ENCODE assay signal across 9 cellular contexts in the genomic region with DNA sequence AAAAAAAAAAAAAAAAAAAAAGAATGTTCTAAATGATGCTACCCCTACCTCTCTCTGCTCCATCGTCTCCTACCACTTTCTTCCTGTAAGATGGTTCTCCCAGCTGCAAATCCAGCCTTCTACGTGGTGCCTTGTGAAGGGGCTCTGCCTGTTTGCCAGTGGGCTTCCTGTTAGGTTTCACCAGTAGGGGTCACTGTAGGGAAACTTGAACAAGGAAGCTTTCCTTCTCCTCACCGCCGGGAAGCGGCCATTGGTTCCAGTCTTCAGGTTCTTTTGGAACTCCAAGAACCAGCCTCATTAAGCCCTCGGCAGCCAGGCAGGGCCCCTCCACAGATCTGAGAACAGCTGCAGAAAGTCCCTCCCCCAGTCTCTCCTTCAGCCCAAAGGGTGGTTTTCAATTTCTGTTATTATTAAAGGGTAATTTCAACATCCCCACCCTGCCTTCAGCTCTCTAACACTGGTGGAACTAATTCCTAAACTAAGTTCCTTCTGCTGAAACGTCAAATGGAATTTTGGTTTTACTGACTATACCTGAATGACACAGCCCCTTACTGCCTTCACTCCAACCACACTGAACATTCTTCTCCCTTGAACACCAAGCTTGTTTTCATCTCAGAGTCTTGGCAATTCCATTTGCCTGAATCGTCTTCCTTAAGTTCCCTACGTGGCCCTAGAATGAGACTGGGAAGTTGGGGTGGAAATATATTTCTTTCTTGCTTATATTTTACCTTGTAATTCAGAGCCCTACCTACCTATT. TPM values are rescaled to one million over a fixed set of nuclear protein-coding genes. Genes with fewer than 3 reads are reported as not detected.
DNase-seq lines count a peak whose midpoint lies in the region; ATAC-seq and TF ChIP-seq lines count a peak whose summit lies in the region.
"Had no signal": no experiment of that assay in that cellular context is flagged by ENCODE, and none has a peak within 500 bp of the region (broad histone marks: within the 10 kb centered on the region; RNA-seq: fewer than 3 reads in every experiment).

No MANE protein-coding gene starts in this region.

- CTCF ChIA-PET in PC-9 (lab: Charles Lee), result interaction anchor here (0.5 to 0.9 kb wide), 2 partner anchors 11 to 403 kb away, joined by 3 to 4 read pairs; no protein-coding TSS in a partner anchor

- DNase-seq in ACHN (peak; percentile 25), GM06990 (ENCODE audit: extremely low read depth, insufficient read length) (no peak), PC-9 (no peak), foreskin keratinocyte (no peak), AG08395 (ENCODE audit: low spot score) (no peak)
- DNase-seq in effector memory CD4-positive, alpha-beta T cell, result no peak
- DNase-seq in activated T-cell treated with anti-CD3 and anti-CD28 coated beads, Interleukin-2, amount 50 U/mL, for 4 hours, result no peak

- H3K36me3 Mint-ChIP-seq in activated T-cell treated with anti-CD3 and anti-CD28 coated beads, Interleukin-2, amount 50 U/mL, for 4 hours (ENCODE audit: insufficient read depth), result peaks cover 55% of the 10 kb centered on the region

- no peak overlapping the region for H3K4me3 ChIP-seq in GM06990 (replicated peaks; ENCODE audit: low read depth, low read length)
- H3K4me3 ChIP-seq in PC-9, result no peak overlapping the region
- no peak overlapping the region for H3K4me3 ChIP-seq in effector memory CD4-positive, alpha-beta T cell (ENCODE audit: insufficient read depth, low read depth, low read length, poor library complexity, severe bottlenecking)

- POLR2A ChIA-PET in PC-9 (lab: Charles Lee; ENCODE audit: unreplicated experiment), result no interaction called here

- H3K27me3 ChIP-seq in GM06990 (replicated peaks; ENCODE audit: control insufficient read depth, insufficient read depth, low read length), result no peaks in the 10 kb centered on the region
- no peaks in the 10 kb centered on the region for H3K27me3 ChIP-seq in PC-9 (ENCODE audit: insufficient read depth, low read depth)
- no peaks in the 10 kb centered on the region for H3K27me3 ChIP-seq in foreskin keratinocyte
- H3K27me3 ChIP-seq in effector memory CD4-positive, alpha-beta T cell (replicated peaks; ENCODE audit: control insufficient read depth, insufficient read depth, low read length, poor library complexity, severe bottlenecking), result no peaks in the 10 kb centered on the region

- ATAC-seq in foreskin keratinocyte (no peak), esophagus mucosa (no peak)
- ATAC-seq in activated T-cell treated with anti-CD3 and anti-CD28 coated beads, Interleukin-2, amount 50 U/mL, for 4 hours, result no peak

- intact Hi-C loops in PC-9 (cut with micrococcal nuclease; ENCODE audit: unreplicated experiment), result no loop called here

- no TSS peak for BruUV-seq in PC-9 (replicated peaks; lab: Mats Ljungman, UMichigan)

- no peaks in the 10 kb centered on the region for H3K9me2 ChIP-seq in PC-9 (ENCODE audit: insufficient read depth)

- H3K27ac ChIP-seq in PC-9 (no peak overlapping the region), foreskin keratinocyte (no peak overlapping the region)
- no peak overlapping the region for H3K27ac ChIP-seq in effector memory CD4-positive, alpha-beta T cell (ENCODE audit: insufficient read depth, low read length, poor library complexity, severe bottlenecking)
- H3K27ac ChIP-seq: VCaP had no signal

- H3K4me3 Mint-ChIP-seq in activated T-cell treated with anti-CD3 and anti-CD28 coated beads, Interleukin-2, amount 50 U/mL, for 4 hours, result no peak overlapping the region

- H3K9me3 ChIP-seq in PC-9 (ENCODE audit: insufficient read depth, low read depth), result peaks cover 4% of the 10 kb centered on the region; the same call in 1 of the 2 replicates
- H3K9me3 ChIP-seq in effector memory CD4-positive, alpha-beta T cell (ENCODE audit: control insufficient read depth, low read length), result no peaks in the 10 kb centered on the region

- no peaks in the 10 kb centered on the region for H3F3A ChIP-seq in PC-9 (ENCODE audit: insufficient read depth, low read depth)

- H3K4me2 ChIP-seq in PC-9, result no peak overlapping the region

- no peaks in the 10 kb centered on the region for H3K9me3 Mint-ChIP-seq in activated T-cell treated with anti-CD3 and anti-CD28 coated beads, Interleukin-2, amount 50 U/mL, for 4 hours

- H4K20me1 ChIP-seq in PC-9 (ENCODE audit: insufficient read depth), result no peaks in the 10 kb centered on the region

- H3K4me1 ChIP-seq in PC-9 (replicated peaks; ENCODE audit: insufficient read depth) (peaks cover 12% of the 10 kb centered on the region; the same call in 1 of the 2 replicates), foreskin keratinocyte (no peaks in the 10 kb centered on the region)
- no peaks in the 10 kb centered on the region for H3K4me1 ChIP-seq in effector memory CD4-positive, alpha-beta T cell (ENCODE audit: control insufficient read depth, insufficient read depth, low read length, poor library complexity, severe bottlenecking)

- peak; percentile 70 for TF ChIP-seq CTCF in GM06990 (IDR thresholded peaks at IDR 0.05; ENCODE audit: insufficient read depth, low read length, poor library complexity, severe bottlenecking)
- peak; percentile 62 for TF ChIP-seq CTCF in PC-9 (conservative IDR thresholded peaks at IDR 0.05)
- TF ChIP-seq CTCF in foreskin keratinocyte (conservative IDR thresholded peaks at IDR 0.05), result peak; percentile 47

- no peaks in the 10 kb centered on the region for H3K79me2 ChIP-seq in PC-9 (ENCODE audit: low read depth)

- in situ Hi-C loops in ACHN (cut with HindIII; ENCODE audit: low pct_ligation_motif_present, low pct_unique_long_range_greater_than_20kb, low sequenced_read_pairs), result no loop called here

- H2AFZ ChIP-seq in PC-9, result no peak overlapping the region

- H3K4me1 Mint-ChIP-seq in activated T-cell treated with anti-CD3 and anti-CD28 coated beads, Interleukin-2, amount 50 U/mL, for 4 hours (ENCODE audit: low read depth), result no peaks in the 10 kb centered on the region

- H3K36me3 ChIP-seq in GM06990 (ENCODE audit: control insufficient read depth, insufficient read depth, low read length) (peaks cover 15% of the 10 kb centered on the region), PC-9 (ENCODE audit: low read depth) (peaks cover 41% of the 10 kb centered on the region)
- peaks cover 43% of the 10 kb centered on the region for H3K36me3 ChIP-seq in effector memory CD4-positive, alpha-beta T cell (ENCODE audit: control insufficient read depth, insufficient read depth, low read length)

- H3K27me3 Mint-ChIP-seq in activated T-cell treated with anti-CD3 and anti-CD28 coated beads, Interleukin-2, amount 50 U/mL, for 4 hours (ENCODE audit: low read depth), result no peaks in the 10 kb centered on the region

RNA-seq across cellular contexts. Expression of a gene that starts 13.5 kb away (rescaled TPM):
- 52.6 and 56.8 TPM in 2 replicates for total RNA-seq in PC-9 (2021)
- total RNA-seq in foreskin keratinocyte, result 11.6 and 12.9 TPM in 2 replicates
- 10.4 and 13.5 TPM in 2 replicates for polyA plus RNA-seq in foreskin keratinocyte
- 10 to 100 TPM; 14.0 to 18.0 (median 16.9) TPM for total RNA-seq in activated T-cell treated with anti-CD3 and anti-CD28 coated beads, Interleukin-2, amount 50 U/mL, for 4 hours
- total RNA-seq in esophagus mucosa, result 29.0 TPM
